ENCODE assay signal across 37 cellular contexts in genomic region chr9:24487946-24488345, GRCh38. TPM values are rescaled to one million over a fixed set of nuclear protein-coding genes. Genes with fewer than 3 reads are reported as not detected.
"Had no signal": no experiment of that assay in that cellular context is flagged by ENCODE, and none has a peak within 500 bp of the region (broad histone marks: within the 10 kb centered on the region; RNA-seq: fewer than 3 reads in every experiment).

No MANE protein-coding gene starts in this region.

- H3K27me3 Mint-ChIP-seq: activated CD4-positive, alpha-beta T cell treated with anti-CD3 and anti-CD28 coated beads, Interleukin-2, amount 10 ng/mL, durations not matched to agents 24 days and 14 days; activated CD8-positive, alpha-beta T cell treated with anti-CD3 and anti-CD28 coated beads for 36 hours; activated naive CD4-positive, alpha-beta T cell treated with anti-CD3 and anti-CD28 coated beads, Interleukin-2, amount 50 U/mL, for 24 hours; activated naive CD8-positive, alpha-beta T cell treated with anti-CD3 and anti-CD28 coated beads, Interleukin-2, amount 10 ng/mL, durations not matched to agents 7 days and 5 days; activated T-helper 17 cell treated with anti-CD3 and anti-CD28 coated beads, Interleukin-2, amount 50 U/mL, for 72 hours had no signal

- H3K27me3 ChIP-seq: adrenal gland, body of pancreas, breast epithelium, Peyer's patch had no signal

- H3K36me3 Mint-ChIP-seq: activated naive CD4-positive, alpha-beta T cell treated with anti-CD3 and anti-CD28 coated beads, Interleukin-2, amount 50 U/mL, for 24 hours; activated naive CD8-positive, alpha-beta T cell treated with anti-CD3 and anti-CD28 coated beads, Interleukin-2, amount 10 ng/mL, durations not matched to agents 7 days and 5 days had no signal

- H3K4me3 Mint-ChIP-seq: activated CD4-positive, alpha-beta T cell treated with anti-CD3 and anti-CD28 coated beads, Interleukin-2, amount 10 ng/mL, durations not matched to agents 24 days and 14 days; activated CD8-positive, alpha-beta T cell treated with anti-CD3 and anti-CD28 coated beads for 36 hours; activated naive CD4-positive, alpha-beta T cell treated with anti-CD3 and anti-CD28 coated beads, Interleukin-2, amount 50 U/mL, for 24 hours; activated naive CD8-positive, alpha-beta T cell treated with anti-CD3 and anti-CD28 coated beads, Interleukin-2, amount 10 ng/mL, durations not matched to agents 7 days and 5 days; activated T-cell treated with anti-CD3 and anti-CD28 coated beads, Interleukin-2, amount 50 U/mL, for 72 hours; activated T-helper 17 cell treated with anti-CD3 and anti-CD28 coated beads, Interleukin-2, amount 50 U/mL, for 72 hours had no signal

- H3K9me3 Mint-ChIP-seq: activated naive CD8-positive, alpha-beta T cell treated with anti-CD3 and anti-CD28 coated beads, Interleukin-2, amount 10 ng/mL, durations not matched to agents 7 days and 5 days had no signal

- H3K27ac ChIP-seq: adrenal gland, body of pancreas, breast epithelium, Peyer's patch, WERI-Rb-1 had no signal

- H3K4me3 ChIP-seq: adrenal gland, body of pancreas, breast epithelium, Peyer's patch had no signal

- H3K36me3 ChIP-seq: adrenal gland, breast epithelium, Peyer's patch, WERI-Rb-1 had no signal

- H3K27ac Mint-ChIP-seq: activated CD4-positive, alpha-beta T cell treated with anti-CD3 and anti-CD28 coated beads, Interleukin-2, amount 10 ng/mL, durations not matched to agents 24 days and 14 days; activated CD8-positive, alpha-beta T cell treated with anti-CD3 and anti-CD28 coated beads for 36 hours; activated naive CD4-positive, alpha-beta T cell treated with anti-CD3 and anti-CD28 coated beads, Interleukin-2, amount 50 U/mL, for 24 hours; activated naive CD8-positive, alpha-beta T cell treated with anti-CD3 and anti-CD28 coated beads, Interleukin-2, amount 10 ng/mL, durations not matched to agents 7 days and 5 days; activated T-cell treated with anti-CD3 and anti-CD28 coated beads, Interleukin-2, amount 50 U/mL, for 72 hours; activated T-helper 17 cell treated with anti-CD3 and anti-CD28 coated beads, Interleukin-2, amount 50 U/mL, for 72 hours had no signal

- H3K9me3 ChIP-seq: adrenal gland, body of pancreas, breast epithelium, Peyer's patch had no signal

- H3K4me1 ChIP-seq: adrenal gland, body of pancreas, breast epithelium, Peyer's patch had no signal

- H3K4me1 Mint-ChIP-seq: activated CD4-positive, alpha-beta T cell treated with anti-CD3 and anti-CD28 coated beads, Interleukin-2, amount 10 ng/mL, durations not matched to agents 24 days and 14 days; activated naive CD4-positive, alpha-beta T cell treated with anti-CD3 and anti-CD28 coated beads, Interleukin-2, amount 50 U/mL, for 24 hours; activated naive CD8-positive, alpha-beta T cell treated with anti-CD3 and anti-CD28 coated beads, Interleukin-2, amount 10 ng/mL, durations not matched to agents 7 days and 5 days; activated T-helper 17 cell treated with anti-CD3 and anti-CD28 coated beads, Interleukin-2, amount 50 U/mL, for 72 hours had no signal

- DNase-seq: activated CD4-positive, alpha-beta T cell treated with anti-CD3 and anti-CD28 coated beads, Interleukin-2, amount 10 ng/mL, durations not matched to agents 24 days and 14 days; activated CD4-positive, alpha-beta T cell treated with anti-CD3 and anti-CD28 coated beads, Interleukin-2, amount 50 U/mL, for 4 hours; activated CD8-positive, alpha-beta T cell treated with anti-CD3 and anti-CD28 coated beads for 36 hours; activated effector memory CD4-positive, alpha-beta T cell treated with anti-CD3 and anti-CD28 coated beads, Interleukin-2, amount 50 U/mL, for 16 hours; activated naive CD4-positive, alpha-beta T cell; activated naive CD8-positive, alpha-beta T cell treated with anti-CD3 and anti-CD28 coated beads, Interleukin-2, amount 10 ng/mL, durations not matched to agents 7 days and 5 days; activated T-cell treated with anti-CD3 and anti-CD28 coated beads, Interleukin-2, amount 50 U/mL, for 1 hour; activated T-cell treated with anti-CD3 and anti-CD28 coated beads, Interleukin-2, amount 50 U/mL, for 72 hours; adrenal gland; body of pancreas; Karpas-422; KBM-7; NCI-H1105; NCI-H1417 treated with DMSO at 0.1 percent for 48 hours; NCI-H187 treated with DMSO at 0.1 percent for 48 hours; NCI-H2081 treated with DMSO at 0.1 percent for 48 hours; NCI-H226; NCI-H446 treated with DMSO at 0.1 percent for 48 hours; NCI-H524 treated with DMSO at 0.1 percent for 48 hours; NCI-H748 treated with DMSO at 0.1 percent for 48 hours; NK-92 treated with Interleukin-12 subunit alpha and Interleukin-12 subunit beta, amount 100 ng/mL, for 24 hours; PC-3; Peyer's patch; RPMI8226; SW 1271; T1000; WERI-Rb-1 had no signal

- ATAC-seq: activated CD8-positive, alpha-beta T cell treated with anti-CD3 and anti-CD28 coated beads for 36 hours; activated T-cell treated with anti-CD3 and anti-CD28 coated beads, Interleukin-2, amount 50 U/mL, for 72 hours; activated T-helper 17 cell treated with anti-CD3 and anti-CD28 coated beads, Interleukin-2, amount 50 U/mL, for 72 hours; body of pancreas; PC-3; Right ventricle myocardium inferior had no signal

RNA-seq across cellular contexts. Expression of gene IZUMO3, which starts 57.8 kb away (rescaled TPM):
- total RNA-seq: activated CD4-positive, alpha-beta T cell treated with anti-CD3 and anti-CD28 coated beads, Interleukin-2, amount 10 ng/mL, durations not matched to agents 24 days and 14 days; activated CD8-positive, alpha-beta memory T cell treated with anti-CD3 and anti-CD28 coated beads for 36 hours; activated CD8-positive, alpha-beta T cell treated with anti-CD3 and anti-CD28 coated beads for 36 hours; activated naive CD8-positive, alpha-beta T cell treated with anti-CD3 and anti-CD28 coated beads, Interleukin-2, amount 10 ng/mL, durations not matched to agents 7 days and 5 days; activated T-cell treated with anti-CD3 and anti-CD28 coated beads, Interleukin-2, amount 50 U/mL, for 72 hours; activated T-helper 17 cell treated with anti-CD3 and anti-CD28 coated beads, Interleukin-2, amount 50 U/mL, for 72 hours; adrenal gland; astrocyte; body of pancreas; breast epithelium; cardiac septum; MCF 10A; PC-3; Peyer's patch; Right ventricle myocardium inferior; T-helper 1 cell treated with Interleukin-12 subunit alpha and Interleukin-12 subunit beta and Interleukin-4 antibody, amounts not matched to agents 30 ng/mL and 1 ng/mL, for 36 hours; T-helper 2 cell treated with Interferon-gamma antibody and Interleukin-4, amounts not matched to agents 100 ng/mL and 5 ng/mL, for 36 hours had no signal
- polyA plus RNA-seq: adrenal gland had no signal
